ENCODE assay signal across 8 cellular contexts in genomic region chr19:8641908-8642547, GRCh38. TPM values are rescaled to one million over a fixed set of nuclear protein-coding genes. Genes with fewer than 3 reads are reported as not detected.
DNase-seq lines count a peak whose midpoint lies in the region; ATAC-seq and TF ChIP-seq lines count a peak whose summit lies in the region.

No MANE protein-coding gene starts in this region.

- TF ChIP-seq CTCF in smooth muscle cell (IDR thresholded peaks at IDR 0.05; ENCODE audit: borderline replicate concordance, insufficient read depth, poor library complexity, severe bottlenecking), result peak; percentile 36

- no peak overlapping the region for H3K4me3 ChIP-seq in smooth muscle cell

- WGBS in smooth muscle cell (ENCODE audit: low lambda C conversion rate), result 66% methylated on average over 4 of the region's 4 CpGs

- no peak overlapping the region for H3K9ac ChIP-seq in smooth muscle cell (ENCODE audit: low read depth)

- no peaks in the 10 kb centered on the region for H3K4me1 ChIP-seq in smooth muscle cell (ENCODE audit: low read depth)

- H3F3A ChIP-seq in smooth muscle cell (ENCODE audit: low read depth), result no peaks in the 10 kb centered on the region

- no peak overlapping the region for H2AFZ ChIP-seq in smooth muscle cell (ENCODE audit: low read depth)

- H3K9me3 ChIP-seq in smooth muscle cell (replicated peaks; ENCODE audit: low read depth), result no peaks in the 10 kb centered on the region

- no peaks in the 10 kb centered on the region for H3K79me2 ChIP-seq in smooth muscle cell (ENCODE audit: low read depth)

- peak; percentile 66; the same call in 2 of the 3 replicates for ATAC-seq in SK-N-SH treated with all-trans-retinoic acid at 6 μM for 48 hours
- ATAC-seq in GM19324 (IDR thresholded peaks at IDR 0.05; ENCODE audit: low FRiP score, unreplicated experiment), result no peak

- no peaks in the 10 kb centered on the region for H3K27me3 ChIP-seq in smooth muscle cell (ENCODE audit: low read depth)

- no peaks in the 10 kb centered on the region for H3K36me3 ChIP-seq in smooth muscle cell (ENCODE audit: low read depth)

- no peak overlapping the region for H3K27ac ChIP-seq in smooth muscle cell (ENCODE audit: low read depth)

- no peaks in the 10 kb centered on the region for H4K20me1 ChIP-seq in smooth muscle cell (ENCODE audit: low read depth)

- no peak overlapping the region for H3K4me2 ChIP-seq in smooth muscle cell

- DNase-seq in AG20443 (ENCODE audit: low spot score) (peak; percentile 67), H4 (ENCODE audit: low spot score) (peak; percentile 61), fibroblast of peridontal ligament (ENCODE audit: extremely low read depth) (peak; percentile 64), smooth muscle cell (lab: John Stamatoyannopoulos, UW; ENCODE audit: unreplicated experiment) (no peak), cerebellum (ENCODE audit: low spot score) (no peak)
- DNase-seq in activated CD8-positive, alpha-beta memory T cell treated with anti-CD3 and anti-CD28 coated beads, Interleukin-2, amount 50 U/mL, for 4 hours, result no peak

TF ChIP-seq in SK-N-SH treated with all-trans-retinoic acid at 6 μM for 48 hours, 23 proteins besides CTCF, POLR2A, EP300 and RAD21:
- TF ChIP-seq, protein P1, sequence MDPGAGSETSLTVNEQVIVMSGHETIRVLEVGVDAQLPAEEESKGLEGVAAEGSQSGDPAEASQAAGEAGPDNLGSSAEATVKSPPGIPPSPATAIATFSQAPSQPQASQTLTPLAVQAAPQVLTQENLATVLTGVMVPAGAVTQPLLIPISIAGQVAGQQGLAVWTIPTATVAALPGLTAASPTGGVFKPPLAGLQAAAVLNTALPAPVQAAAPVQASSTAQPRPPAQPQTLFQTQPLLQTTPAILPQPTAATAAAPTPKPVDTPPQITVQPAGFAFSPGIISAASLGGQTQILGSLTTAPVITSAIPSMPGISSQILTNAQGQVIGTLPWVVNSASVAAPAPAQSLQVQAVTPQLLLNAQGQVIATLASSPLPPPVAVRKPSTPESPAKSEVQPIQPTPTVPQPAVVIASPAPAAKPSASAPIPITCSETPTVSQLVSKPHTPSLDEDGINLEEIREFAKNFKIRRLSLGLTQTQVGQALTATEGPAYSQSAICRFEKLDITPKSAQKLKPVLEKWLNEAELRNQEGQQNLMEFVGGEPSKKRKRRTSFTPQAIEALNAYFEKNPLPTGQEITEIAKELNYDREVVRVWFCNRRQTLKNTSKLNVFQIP (CRISPR knock-in tag; IDR thresholded peaks at IDR 0.05; ENCODE audit: borderline replicate concordance, low read depth), result no peak
- no peak for TF ChIP-seq CSDC2 (CRISPR knock-in tag; IDR thresholded peaks at IDR 0.05)

RNA-seq across cellular contexts. Expression of gene NFILZ, which starts 11.6 kb away (rescaled TPM):
- not detected in 2 replicates for total RNA-seq in H4 (2014; rRNA removed; shearing (Covaris generic))
- total RNA-seq in smooth muscle cell (not detected in 2 replicates), cerebellum (not detected)
- not detected in 2 replicates for polyA plus RNA-seq in smooth muscle cell

RNA-seq across cellular contexts. Expression of gene ADAMTS10, which starts 31.5 kb away (rescaled TPM):
- total RNA-seq in H4 (2014; rRNA removed; shearing (Covaris generic)), result 0.62 and 0.83 TPM in 2 replicates
- total RNA-seq in smooth muscle cell (13.1 and 18.3 TPM in 2 replicates), cerebellum (48.8 TPM)
- 14.1 and 21.9 TPM in 2 replicates for polyA plus RNA-seq in smooth muscle cell

RNA-seq across cellular contexts. Expression of gene ACTL9, which starts 56.6 kb away (rescaled TPM):
- not detected in 2 replicates for total RNA-seq in H4 (2014; rRNA removed; shearing (Covaris generic))
- total RNA-seq in smooth muscle cell (not detected in 2 replicates), cerebellum (not detected)
- polyA plus RNA-seq in smooth muscle cell, result not detected in 2 replicates

Comparison
In these comparisons a context has a peak if more than half of its experiments do, and no peak if none do; other contexts are left out.
1. DNase-seq: peak in AG20443 (single experiment), H4 (single experiment) and fibroblast of peridontal ligament (single experiment); none in smooth muscle cell (single experiment), cerebellum (single experiment) and activated CD8-positive, alpha-beta memory T cell treated with anti-CD3 and anti-CD28 coated beads, Interleukin-2, amount 50 U/mL, for 4 hours (single experiment).